ENCODE assay signal across 8 cellular contexts in the genomic region with DNA sequence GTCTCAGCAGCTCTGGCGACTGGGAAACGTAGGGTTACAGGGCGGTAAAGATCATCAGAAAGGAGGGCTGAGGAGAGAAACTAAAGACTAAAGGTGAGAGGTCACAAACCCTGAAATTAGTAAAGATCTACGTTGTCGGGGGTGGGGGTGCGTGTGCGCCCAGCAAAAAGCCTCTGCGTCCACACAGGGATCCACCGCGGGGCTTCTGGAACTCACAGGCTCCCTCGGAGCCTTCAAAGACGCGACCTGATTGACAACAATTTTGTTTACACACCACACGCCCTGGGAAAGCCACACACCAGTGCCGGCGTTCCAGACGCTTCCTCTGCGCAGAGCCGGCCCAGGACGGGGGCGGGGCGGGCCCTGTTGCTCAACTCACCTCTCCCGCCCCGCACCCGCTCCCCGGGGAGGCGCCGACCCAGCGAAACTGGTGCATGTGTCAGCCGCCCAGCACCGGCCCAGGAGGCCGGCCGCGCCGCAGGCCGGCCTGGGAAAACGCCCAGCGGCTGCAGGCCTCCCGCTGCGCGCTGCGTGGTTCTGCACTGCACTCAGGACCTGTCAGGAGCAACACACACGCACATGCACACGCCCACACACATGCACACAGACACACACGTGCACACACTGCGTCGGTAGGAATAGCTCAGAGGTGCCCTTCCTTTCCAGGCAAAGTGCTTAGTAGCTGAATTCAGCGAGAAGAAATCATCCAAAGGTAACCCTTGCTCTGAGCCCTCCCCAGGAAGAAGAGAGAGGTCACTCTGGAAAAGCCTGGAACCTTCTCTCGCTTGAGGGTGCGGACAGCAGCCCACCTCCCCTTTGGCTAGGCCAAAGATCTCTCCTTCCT. TPM values are rescaled to one million over a fixed set of nuclear protein-coding genes. Genes with fewer than 3 reads are reported as not detected.
DNase-seq lines count a peak whose midpoint lies in the region; ATAC-seq and TF ChIP-seq lines count a peak whose summit lies in the region.

No MANE protein-coding gene starts in this region.

- peak; percentile 81 for DNase-seq in AG09309 (ENCODE audit: low read depth)
- peak; percentile 59 for DNase-seq in SK-N-DZ (ENCODE audit: low spot score)
- DNase-seq in activated naive CD8-positive, alpha-beta T cell treated with anti-CD3 and anti-CD28 coated beads, Interleukin-2, amount 50 U/mL, for 24 hours = peak; percentile 73
- peak; percentile 93 to 97 for DNase-seq in heart right ventricle
- DNase-seq in putamen (ENCODE audit: low spot score) = peak; percentile 61
- DNase-seq in ureter (ENCODE audit: low spot score) = peak; percentile 95

- H3K36me3 Mint-ChIP-seq in activated naive CD8-positive, alpha-beta T cell treated with anti-CD3 and anti-CD28 coated beads, Interleukin-2, amount 50 U/mL, for 24 hours (ENCODE audit: low read depth) = no peaks in the 10 kb centered on the region

- no peaks in the 10 kb centered on the region for H3K9me3 Mint-ChIP-seq in activated naive CD8-positive, alpha-beta T cell treated with anti-CD3 and anti-CD28 coated beads, Interleukin-2, amount 50 U/mL, for 24 hours

- TF ChIP-seq CTCF in AG09309 (IDR thresholded peaks at IDR 0.05; ENCODE audit: control insufficient read depth, insufficient read depth, low read depth, low read length, missing control alignments) = no peak
- TF ChIP-seq CTCF in heart right ventricle (IDR thresholded peaks at IDR 0.05) = no peak

- H3K4me1 ChIP-seq in heart right ventricle = peaks cover 11 to 30% (median 26%) of the 10 kb centered on the region in 9 donors

- H3K27ac ChIP-seq in heart right ventricle = peak overlapping the region; percentile 80 to 96 (median 88)

- H3K4me1 Mint-ChIP-seq in activated naive CD8-positive, alpha-beta T cell treated with anti-CD3 and anti-CD28 coated beads, Interleukin-2, amount 50 U/mL, for 24 hours = peaks cover 22% of the 10 kb centered on the region

- intact Hi-C loops in heart right ventricle (cut with DNase I) = loop anchor here in 6 of 10 donors (1.0 to 10.0 kb wide), 6 partner anchors 32 to 57 kb away; partner anchors contain the start of gene ARID1B (in 4 of the 6)

- no peaks in the 10 kb centered on the region for H3K27me3 ChIP-seq in heart right ventricle

- peak overlapping the region; percentile 24 for H3K4me3 ChIP-seq in AG09309 (ENCODE audit: control insufficient read depth, low read depth, low read length)
- peak overlapping the region in 9 of 10 donors; percentile 21 to 61 (median 46) for H3K4me3 ChIP-seq in heart right ventricle

- peak; percentile 86 for ATAC-seq in GM19025 (IDR thresholded peaks at IDR 0.05; ENCODE audit: low read depth, unreplicated experiment)
- peak; percentile 88 for ATAC-seq in HG03196 (IDR thresholded peaks at IDR 0.05; ENCODE audit: unreplicated experiment)
- ATAC-seq in activated naive CD8-positive, alpha-beta T cell treated with anti-CD3 and anti-CD28 coated beads, Interleukin-2, amount 50 U/mL, for 24 hours = peak; percentile 92
- peak; percentile 98 to 100 (median 98) for ATAC-seq in heart right ventricle

- 9 to 15% methylated on average over 50 of the region's 50 CpGs for WGBS in heart right ventricle, 2 donors

- no peaks in the 10 kb centered on the region for H3K27me3 Mint-ChIP-seq in activated naive CD8-positive, alpha-beta T cell treated with anti-CD3 and anti-CD28 coated beads, Interleukin-2, amount 50 U/mL, for 24 hours

- H3K4me3 Mint-ChIP-seq in activated naive CD8-positive, alpha-beta T cell treated with anti-CD3 and anti-CD28 coated beads, Interleukin-2, amount 50 U/mL, for 24 hours = peak overlapping the region; percentile 49

- H3K27ac Mint-ChIP-seq in activated naive CD8-positive, alpha-beta T cell treated with anti-CD3 and anti-CD28 coated beads, Interleukin-2, amount 50 U/mL, for 24 hours = peak overlapping the region; percentile 81

- H3K36me3 ChIP-seq in heart right ventricle = no peaks in the 10 kb centered on the region

- no peaks in the 10 kb centered on the region for H3K9me3 ChIP-seq in heart right ventricle

RNA-seq across cellular contexts. Expression of gene ARID1B, which starts 57.2 kb away (rescaled TPM):
- polyA plus RNA-seq in SK-N-DZ (2014; cell fraction: cytosol; rRNA removed) = 20.0 and 22.4 TPM in 2 replicates
- polyA plus RNA-seq in SK-N-DZ (2014; cell fraction: nucleus; rRNA removed) = 19.8 and 26.1 TPM in 2 replicates
- total RNA-seq in heart right ventricle (10 to 100 TPM; 39.0 to 63.2 (median 53.0) TPM), ureter (223 TPM)
- 10 to 100 TPM; 11.2 to 14.5 TPM for polyA plus RNA-seq in heart right ventricle

Comparison
In these comparisons a context has a peak if more than half of its experiments do, and no peak if none do; other contexts are left out.
1. Peak in every context shown above with its lines: DNase-seq, ATAC-seq, H3K4me3 ChIP-seq and H3K27ac ChIP-seq.